14 cellular contexts compared by ENCODE assay signal in genomic region chr4:152672403-152673092, GRCh38.
"Had no signal": no experiment of that assay in that cellular context is flagged by ENCODE, and none has a peak within 500 bp of the region (broad histone marks: within the 10 kb centered on the region; RNA-seq: fewer than 3 reads in every experiment).

No MANE protein-coding gene starts in this region.

- H3K4me3 Mint-ChIP-seq: activated CD8-positive, alpha-beta T cell treated with anti-CD3 and anti-CD28 coated beads for 36 hours; activated T-cell treated with anti-CD3 and anti-CD28 coated beads, Interleukin-2, amount 50 U/mL, for 4 hours; natural killer cell; stimulated activated naive CD8-positive, alpha-beta T cell treated with anti-CD3 and anti-CD28 coated beads, Interleukin-15, amount 100 ng/mL, for 72 hours had no signal

- H3K36me3 ChIP-seq: cardiac muscle cell, heart left ventricle, upper lobe of left lung had no signal

- DNase-seq: activated CD4-positive, alpha-beta T cell treated with anti-CD3 and anti-CD28 coated beads for 4 hours; activated CD8-positive, alpha-beta T cell treated with anti-CD3 and anti-CD28 coated beads for 36 hours; activated effector memory CD4-positive, alpha-beta T cell treated with Interleukin-2 at 50 U/mL for 16 hours; activated naive CD4-positive, alpha-beta T cell treated with anti-CD3 and anti-CD28 coated beads, Interleukin-2, amount 50 U/mL, for 16 hours; activated T-cell treated with anti-CD3 and anti-CD28 coated beads, Interleukin-2, amount 50 U/mL, for 4 hours; heart left ventricle; left colon; natural killer cell; nucleus accumbens; right cardiac atrium; stimulated activated naive CD8-positive, alpha-beta T cell treated with anti-CD3 and anti-CD28 coated beads, Interleukin-15, amount 100 ng/mL, for 72 hours; upper lobe of left lung had no signal

- H3K27ac ChIP-seq: cardiac muscle cell, heart left ventricle, upper lobe of left lung had no signal

- FAIRE-seq: frontal cortex had no signal

- H3K36me3 Mint-ChIP-seq: natural killer cell had no signal

- H3K9me3 Mint-ChIP-seq: activated CD8-positive, alpha-beta T cell treated with anti-CD3 and anti-CD28 coated beads for 36 hours; activated T-cell treated with anti-CD3 and anti-CD28 coated beads, Interleukin-2, amount 50 U/mL, for 4 hours; natural killer cell; stimulated activated naive CD8-positive, alpha-beta T cell treated with anti-CD3 and anti-CD28 coated beads, Interleukin-15, amount 100 ng/mL, for 72 hours had no signal

- H3K27me3 Mint-ChIP-seq: activated CD8-positive, alpha-beta T cell treated with anti-CD3 and anti-CD28 coated beads for 36 hours; stimulated activated naive CD8-positive, alpha-beta T cell treated with anti-CD3 and anti-CD28 coated beads, Interleukin-15, amount 100 ng/mL, for 72 hours had no signal

- H3K4me1 ChIP-seq: upper lobe of left lung had no signal

- H3K27me3 ChIP-seq: heart left ventricle, upper lobe of left lung had no signal

- H3K27ac Mint-ChIP-seq: activated CD8-positive, alpha-beta T cell treated with anti-CD3 and anti-CD28 coated beads for 36 hours; natural killer cell; stimulated activated naive CD8-positive, alpha-beta T cell treated with anti-CD3 and anti-CD28 coated beads, Interleukin-15, amount 100 ng/mL, for 72 hours had no signal

- H3K9me3 ChIP-seq: heart left ventricle, upper lobe of left lung had no signal

- H3K4me3 ChIP-seq: cardiac muscle cell, heart left ventricle, upper lobe of left lung had no signal
